In genomic region chr2:25301453-25302352, GRCh38 we compare ENCODE assay signal across 8 cellular contexts. TPM values are rescaled to one million over a fixed set of nuclear protein-coding genes. Genes with fewer than 3 reads are reported as not detected.
DNase-seq lines count a peak whose midpoint lies in the region; ATAC-seq and TF ChIP-seq lines count a peak whose summit lies in the region.

No MANE protein-coding gene starts in this region.

- no peak overlapping the region for H2BK5ac ChIP-seq in mesenchymal stem cell (ENCODE audit: low read depth, low read length, poor library complexity, severe bottlenecking)

- H3K27ac ChIP-seq in OCI-LY7 (ENCODE audit: low read depth, low read length, poor library complexity, severe bottlenecking) (no peak overlapping the region), mesenchymal stem cell (ENCODE audit: low read length, poor library complexity, severe bottlenecking) (no peak overlapping the region), testis (no peak overlapping the region), endodermal cell (ENCODE audit: low read depth, low read length) (no peak overlapping the region)

- H3K27ac Mint-ChIP-seq in endodermal cell, result no peak overlapping the region

- no peak overlapping the region for H3K23ac ChIP-seq in mesenchymal stem cell (ENCODE audit: low read length in 2 of 2)

- no peaks in the 10 kb centered on the region for H3K9me2 ChIP-seq in OCI-LY7 (ENCODE audit: insufficient read depth, low read length)

- 48% methylated on average over 8 of the region's 8 CpGs for WGBS in mesenchymal stem cell
- 73 to 84% methylated on average over 8 of the region's 8 CpGs for WGBS in testis, 2 donors
- 75 to 88% methylated on average over 5 to 8 of the region's 8 CpGs for WGBS in endodermal cell (ENCODE audit: insufficient coverage in 1 of 2, insufficient read length in 1 of 2), 2 experiments

- H3K36me3 Mint-ChIP-seq in endodermal cell (ENCODE audit: low read depth), result no peaks in the 10 kb centered on the region

- H3K4me2 ChIP-seq in OCI-LY7 (ENCODE audit: low read length) (no peak overlapping the region), mesenchymal stem cell (ENCODE audit: low read length, poor library complexity, severe bottlenecking) (no peak overlapping the region)

- no peak overlapping the region for H2BK120ac ChIP-seq in mesenchymal stem cell (ENCODE audit: low read depth, low read length)

- no peak for TF ChIP-seq POLR2A in testis (IDR thresholded peaks at IDR 0.05)

- H3K36me3 ChIP-seq in OCI-LY7 (ENCODE audit: insufficient read depth, low read length) (no peaks in the 10 kb centered on the region), mesenchymal stem cell (ENCODE audit: control insufficient read depth in 1 of 2, insufficient read depth in 2 of 2, low read depth in 1 of 2, low read length in 2 of 2) (peaks cover 26 to 65% of the 10 kb centered on the region in 2 experiments), testis (ENCODE audit: low read depth, missing control alignments) (no peaks in the 10 kb centered on the region), endodermal cell (ENCODE audit: control insufficient read depth, insufficient read depth, low read length) (no peaks in the 10 kb centered on the region)

- H3K27me3 ChIP-seq in mesenchymal stem cell (ENCODE audit: control insufficient read depth in 1 of 2, insufficient read depth in 1 of 2, low read length in 2 of 2), result peaks cover 0 to 4% of the 10 kb centered on the region in 2 experiments
- no peaks in the 10 kb centered on the region for H3K27me3 ChIP-seq in testis
- H3K27me3 ChIP-seq in endodermal cell (ENCODE audit: control insufficient read depth, insufficient read depth, low read length, poor library complexity, severe bottlenecking), result no peaks in the 10 kb centered on the region

- no peaks in the 10 kb centered on the region for H4K20me1 ChIP-seq in OCI-LY7 (ENCODE audit: insufficient read depth, low read length)

- H3K79me1 ChIP-seq in mesenchymal stem cell (replicated peaks; ENCODE audit: low read length, poor library complexity, severe bottlenecking), result peaks cover 11% of the 10 kb centered on the region

- no peak overlapping the region for H4K8ac ChIP-seq in mesenchymal stem cell (ENCODE audit: low read length)

- H3K79me2 ChIP-seq in OCI-LY7 (ENCODE audit: insufficient read depth, low read depth, low read length), result no peaks in the 10 kb centered on the region

- H3K4me3 Mint-ChIP-seq in endodermal cell, result no peak overlapping the region

- peaks cover 14% of the 10 kb centered on the region for H3K4me1 Mint-ChIP-seq in endodermal cell

- no peaks in the 10 kb centered on the region for H3K27me3 Mint-ChIP-seq in endodermal cell (ENCODE audit: insufficient read depth)

- ATAC-seq in GM18867 (IDR thresholded peaks at IDR 0.05; ENCODE audit: unreplicated experiment) (peak; percentile 91), HG02943 (IDR thresholded peaks at IDR 0.05; ENCODE audit: low read depth, unreplicated experiment) (peak; percentile 95)

- POLR2A ChIA-PET in OCI-LY7 (lab: Charles Lee), result no interaction called here

- no peak overlapping the region for H3K4ac ChIP-seq in mesenchymal stem cell (ENCODE audit: low read depth in 1 of 2, low read length in 2 of 2)

- H3K9ac ChIP-seq in mesenchymal stem cell (ENCODE audit: low read length) (no peak overlapping the region), endodermal cell (ENCODE audit: extremely low read depth, low read length, poor library complexity, severe bottlenecking) (no peak overlapping the region)

- H3K9me3 ChIP-seq in OCI-LY7 (ENCODE audit: low read length), result no peaks in the 10 kb centered on the region
- H3K9me3 ChIP-seq in mesenchymal stem cell (ENCODE audit: control insufficient read depth, low read length), result no peaks in the 10 kb centered on the region
- H3K9me3 ChIP-seq in testis, result no peaks in the 10 kb centered on the region
- no peaks in the 10 kb centered on the region for H3K9me3 ChIP-seq in endodermal cell (ENCODE audit: control insufficient read depth, low read length)

- intact Hi-C loops in OCI-LY7 (cut with micrococcal nuclease; ENCODE audit: unreplicated experiment), result loop anchor here (1.0 to 10.0 kb wide), 2 partner anchors 91 to 363 kb away; no protein-coding TSS in a partner anchor
- intact Hi-C loops in testis (cut with DNase I; ENCODE audit: low total_unique reads), result no loop called here

- BruUV-seq in OCI-LY7 (replicated peaks; lab: Mats Ljungman, UMichigan), result no TSS peak

- no peak overlapping the region for H3K18ac ChIP-seq in mesenchymal stem cell (ENCODE audit: low read depth in 1 of 2, low read length in 2 of 2)

- no peak overlapping the region for H2AK5ac ChIP-seq in mesenchymal stem cell (ENCODE audit: low read length, severe bottlenecking)

- CTCF ChIA-PET in OCI-LY7 (lab: Charles Lee; ENCODE audit: unreplicated experiment), result no interaction called here

- H3K4me3 ChIP-seq in OCI-LY7 (ENCODE audit: low read depth, low read length, poor library complexity, severe bottlenecking), result no peak overlapping the region
- no peak overlapping the region for H3K4me3 ChIP-seq in mesenchymal stem cell (ENCODE audit: insufficient read depth in 1 of 2, low read depth in 1 of 2, low read length in 2 of 2)
- H3K4me3 ChIP-seq in testis, result no peak overlapping the region
- no peak overlapping the region for H3K4me3 ChIP-seq in endodermal cell (ENCODE audit: low read length)

- DNase-seq in OCI-LY7 (ENCODE audit: low spot score) (peak; percentile 45), mesenchymal stem cell (peak; percentile 84), testis (no peak), NCI-H1694 (lab: John Stamatoyannopoulos, UW) (no peak), endodermal cell (no peak)
- DNase-seq in activated T-helper 9 cell treated with anti-CD3 and anti-CD28 coated beads, Interleukin-2, amount 50 U/mL, for 16 hours (ENCODE audit: low read depth), result peak; percentile 64

- H3K4me1 ChIP-seq in OCI-LY7 (ENCODE audit: insufficient read depth, low read length, poor library complexity, severe bottlenecking) (peaks cover 11% of the 10 kb centered on the region), mesenchymal stem cell (ENCODE audit: control insufficient read depth, insufficient read depth, low read depth, low read length) (peaks cover 19% of the 10 kb centered on the region), testis (peaks cover 20% of the 10 kb centered on the region), endodermal cell (ENCODE audit: control insufficient read depth, insufficient read depth, low read length) (peaks cover 2% of the 10 kb centered on the region)

- H4K91ac ChIP-seq in mesenchymal stem cell (ENCODE audit: low read length), result no peak overlapping the region

- no peaks in the 10 kb centered on the region for H3K9me3 Mint-ChIP-seq in endodermal cell

- no peak overlapping the region for H2BK12ac ChIP-seq in mesenchymal stem cell (ENCODE audit: low read length in 2 of 2)

- TF ChIP-seq CTCF in OCI-LY7 (conservative IDR thresholded peaks at IDR 0.05; ENCODE audit: low read length) (no peak), testis (IDR thresholded peaks at IDR 0.05) (no peak), endodermal cell (conservative IDR thresholded peaks at IDR 0.05) (no peak)

- peak overlapping the region in 1 of 2 experiments; percentile 83 for H3K14ac ChIP-seq in mesenchymal stem cell (ENCODE audit: low read length in 2 of 2)

- H2AFZ ChIP-seq in OCI-LY7 (ENCODE audit: low read length), result no peak overlapping the region
- no peak overlapping the region for H2AFZ ChIP-seq in mesenchymal stem cell (ENCODE audit: low read depth, low read length)

- H2BK15ac ChIP-seq in mesenchymal stem cell (ENCODE audit: low read depth, poor library complexity, severe bottlenecking), result no peak overlapping the region

RNA-seq across cellular contexts. Expression of gene DNMT3A, which starts 40.0 kb away (rescaled TPM):
- 2.6 and 2.8 TPM in 2 replicates for total RNA-seq in OCI-LY7 (2014; rRNA removed; shearing (Covaris generic))
- 7.2 and 7.3 TPM in 2 replicates for total RNA-seq in OCI-LY7 (2022)
- polyA plus RNA-seq in mesenchymal stem cell (2013, experiment 1 of 2), result 10.8 TPM
- polyA plus RNA-seq in mesenchymal stem cell (2013, experiment 2 of 2), result 10.1 TPM
- total RNA-seq in testis, result 10 to 100 TPM; 36.3 TPM
- polyA plus RNA-seq in testis (ENCODE audit: insufficient read depth, low read depth, low replicate concordance), result 15.5 TPM
- 100 to 1,000 TPM; 124 to 139 TPM for total RNA-seq in endodermal cell
- polyA plus RNA-seq in endodermal cell (2013, experiment 1 of 2), result 68.6 TPM
- polyA plus RNA-seq in endodermal cell (2013, experiment 2 of 2), result 67.9 TPM

Comparison
In these comparisons a context has a peak if more than half of its experiments do, and no peak if none do; other contexts are left out.
1. DNase-seq: peak in OCI-LY7 (single experiment), activated T-helper 9 cell treated with anti-CD3 and anti-CD28 coated beads, Interleukin-2, amount 50 U/mL, for 16 hours (single experiment) and mesenchymal stem cell (single experiment); none in testis (single experiment), NCI-H1694 (single experiment) and endodermal cell (single experiment).
2. RNA of gene DNMT3A, which starts 40.0 kb away (total RNA-seq): 124 to 139 TPM in endodermal cell and 36.3 TPM in testis; 2.6 to 7.3 TPM in OCI-LY7; every median in the first group is over 4 times any median in the second.